10 cellular contexts compared by ENCODE assay signal in the genomic region with DNA sequence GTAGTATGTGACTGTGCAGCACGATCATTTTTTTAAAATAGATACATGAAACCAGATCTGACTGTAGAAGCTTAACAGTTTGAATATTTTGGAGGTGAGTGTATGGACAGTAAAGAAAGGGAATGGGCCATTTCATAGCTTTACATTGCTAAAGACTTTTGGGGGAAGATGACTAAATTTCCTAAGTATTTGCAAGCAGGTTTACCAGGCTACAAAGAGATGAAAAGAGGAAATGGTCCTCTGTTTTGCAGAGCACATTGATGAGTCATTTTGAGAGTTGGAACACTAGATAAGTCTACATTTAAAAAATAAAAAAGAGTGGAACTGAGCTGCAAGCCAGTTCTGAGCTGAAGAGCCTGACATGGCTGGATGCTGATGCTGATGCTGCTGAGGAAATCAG.
A peak's percentile ranks its signal among the peaks of the same experiment; 100 is the strongest.
DNase-seq lines count a peak whose midpoint lies in the region; ATAC-seq and TF ChIP-seq lines count a peak whose summit lies in the region.
"Had no signal": no experiment of that assay in that cellular context is flagged by ENCODE, and none has a peak within 500 bp of the region (broad histone marks: within the 10 kb centered on the region; RNA-seq: fewer than 3 reads in every experiment).

No MANE protein-coding gene starts in this region.

- peak; percentile 67 for ATAC-seq in HG02884 (IDR thresholded peaks at IDR 0.05; ENCODE audit: unreplicated experiment)
- ATAC-seq in T-helper 17 cell: no peak
- ATAC-seq: CD8-positive, alpha-beta T cell had no signal

- H3K18ac ChIP-seq in mesendoderm (ENCODE audit: low read length): no peak overlapping the region

- H2BK5ac ChIP-seq in mesendoderm (ENCODE audit: low read length): no peak overlapping the region

- no peak overlapping the region for H2AK5ac ChIP-seq in mesendoderm (ENCODE audit: low read length)

- no peak overlapping the region for H2BK15ac ChIP-seq in mesendoderm (replicated peaks; ENCODE audit: low read depth)

- no peaks in the 10 kb centered on the region for H3K36me3 Mint-ChIP-seq in T-helper 17 cell (ENCODE audit: low read depth)
- H3K36me3 Mint-ChIP-seq: CD8-positive, alpha-beta T cell had no signal

- WGBS in mesendoderm (ENCODE audit: extremely low coverage, insufficient coverage, low lambda C conversion rate): no CpG with 5 or more reads among the region's 1 CpG

- CTCF ChIA-PET in BJ (lab: Yijun Ruan, JAX): no interaction called here

- no peaks in the 10 kb centered on the region for H3K79me2 ChIP-seq in mesendoderm (ENCODE audit: control insufficient read depth, insufficient read depth, low read length)

- DNase-seq in BJ (ENCODE audit: low read depth): peak; percentile 92
- peak; percentile 84 for DNase-seq in RPMI7951 (ENCODE audit: low read depth)
- peak; percentile 82 for DNase-seq in fibroblast of the aortic adventitia (ENCODE audit: low read depth)
- DNase-seq in effector memory CD4-positive, alpha-beta T cell: no peak
- DNase-seq in activated naive CD4-positive, alpha-beta T cell (lab: John Stamatoyannopoulos, UW): no peak
- no peak for DNase-seq in T-helper 17 cell
- no peak for DNase-seq in mesendoderm
- DNase-seq: CD8-positive, alpha-beta T cell; NCI-H1048 had no signal

- H3K27ac ChIP-seq in effector memory CD4-positive, alpha-beta T cell (ENCODE audit: insufficient read depth, low read length, poor library complexity, severe bottlenecking): no peak overlapping the region
- no peak overlapping the region for H3K27ac ChIP-seq in mesendoderm (ENCODE audit: low read depth, low read length)

- no peaks in the 10 kb centered on the region for H3K9me3 ChIP-seq in effector memory CD4-positive, alpha-beta T cell (ENCODE audit: control insufficient read depth, low read length)
- H3K9me3 ChIP-seq in T-helper 17 cell (ENCODE audit: control insufficient read depth, low read length, poor library complexity, severe bottlenecking): no peaks in the 10 kb centered on the region

- no peak for TF ChIP-seq CTCF in BJ (IDR thresholded peaks at IDR 0.05; ENCODE audit: insufficient read depth, low read depth, low read length)
- no peak for TF ChIP-seq CTCF in fibroblast of the aortic adventitia (IDR thresholded peaks at IDR 0.05; ENCODE audit: insufficient read depth, low read length)

- no peak overlapping the region for H3K23ac ChIP-seq in mesendoderm (ENCODE audit: low read length)

- H3K4ac ChIP-seq in mesendoderm (ENCODE audit: low read depth, low read length): no peak overlapping the region

- H2BK120ac ChIP-seq in mesendoderm (ENCODE audit: low read depth, low read length): no peak overlapping the region

- H3K27ac Mint-ChIP-seq in T-helper 17 cell: no peak overlapping the region
- H3K27ac Mint-ChIP-seq: CD8-positive, alpha-beta T cell had no signal

- H3K56ac ChIP-seq in mesendoderm (ENCODE audit: low read length): no peak overlapping the region

- H3K79me1 ChIP-seq in mesendoderm (ENCODE audit: low read length): no peaks in the 10 kb centered on the region

- no peak overlapping the region for H4K5ac ChIP-seq in mesendoderm (ENCODE audit: low read length)

- no peak overlapping the region for H4K8ac ChIP-seq in mesendoderm (ENCODE audit: low read depth, low read length)

- no peak overlapping the region for H3K4me2 ChIP-seq in mesendoderm (ENCODE audit: low read length)

- no peak overlapping the region for H3K4me3 Mint-ChIP-seq in T-helper 17 cell
- H3K4me3 Mint-ChIP-seq: CD8-positive, alpha-beta T cell had no signal

- no peaks in the 10 kb centered on the region for H3K27me3 Mint-ChIP-seq in T-helper 17 cell

- H3K4me3 ChIP-seq in BJ (ENCODE audit: low read depth, low read length) (no peak overlapping the region), fibroblast of the aortic adventitia (ENCODE audit: low read depth, low read length) (no peak overlapping the region), mesendoderm (ENCODE audit: low read length) (no peak overlapping the region)
- H3K4me3 ChIP-seq in effector memory CD4-positive, alpha-beta T cell (ENCODE audit: insufficient read depth, low read depth, low read length, poor library complexity, severe bottlenecking): no peak overlapping the region

- no peaks in the 10 kb centered on the region for H3K27me3 ChIP-seq in BJ (ENCODE audit: control insufficient read depth, insufficient read depth, low read length)
- H3K27me3 ChIP-seq in effector memory CD4-positive, alpha-beta T cell (replicated peaks; ENCODE audit: control insufficient read depth, insufficient read depth, low read length, poor library complexity, severe bottlenecking): no peaks in the 10 kb centered on the region
- H3K27me3 ChIP-seq in mesendoderm (ENCODE audit: insufficient read depth, low read length, poor library complexity): no peaks in the 10 kb centered on the region

- POLR2A ChIA-PET in BJ (lab: Charles Lee): no interaction called here

- H3K4me1 ChIP-seq in effector memory CD4-positive, alpha-beta T cell (ENCODE audit: control insufficient read depth, insufficient read depth, low read length, poor library complexity, severe bottlenecking): no peaks in the 10 kb centered on the region
- H3K4me1 ChIP-seq in mesendoderm (ENCODE audit: control insufficient read depth, low read depth, low read length): no peaks in the 10 kb centered on the region

- H3K4me1 Mint-ChIP-seq in T-helper 17 cell: no peaks in the 10 kb centered on the region

- H3K36me3 ChIP-seq in BJ (ENCODE audit: control insufficient read depth, insufficient read depth, low read length) (no peaks in the 10 kb centered on the region), mesendoderm (ENCODE audit: control insufficient read depth, insufficient read depth, low read length) (no peaks in the 10 kb centered on the region)
- no peaks in the 10 kb centered on the region for H3K36me3 ChIP-seq in effector memory CD4-positive, alpha-beta T cell (ENCODE audit: control insufficient read depth, insufficient read depth, low read length)

- no peak overlapping the region for H3K9ac ChIP-seq in mesendoderm (ENCODE audit: low read length)

Comparison
In these comparisons a context has a peak if more than half of its experiments do, and no peak if none do; other contexts are left out.
1. DNase-seq: peak in BJ (single experiment), RPMI7951 (single experiment) and fibroblast of the aortic adventitia (single experiment); none in effector memory CD4-positive, alpha-beta T cell (0 of 3), activated naive CD4-positive, alpha-beta T cell (0 of 4), T-helper 17 cell (0 of 3) and mesendoderm (single experiment).